In the genomic region with DNA sequence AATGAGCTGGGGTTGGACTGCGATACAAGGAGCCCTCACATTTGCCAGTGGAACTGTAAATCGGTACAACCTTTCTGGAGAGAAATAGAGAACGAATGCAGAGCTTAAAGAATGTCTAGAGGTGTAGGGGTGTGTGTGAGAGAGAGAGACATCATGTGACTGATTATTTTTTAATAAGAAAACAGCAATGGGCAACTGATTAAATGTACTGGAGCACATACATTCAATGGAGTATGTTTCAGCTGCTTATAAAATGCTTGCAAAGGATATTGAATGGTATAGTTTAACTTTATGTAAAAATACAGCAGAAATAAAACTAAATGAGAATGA, we compare ENCODE assay signal across 8 cellular contexts. TPM values are rescaled to one million over a fixed set of nuclear protein-coding genes. Genes with fewer than 3 reads are reported as not detected.
DNase-seq lines count a peak whose midpoint lies in the region; ATAC-seq and TF ChIP-seq lines count a peak whose summit lies in the region.

No MANE protein-coding gene starts in this region.

- H2BK15ac ChIP-seq in mesendoderm (replicated peaks; ENCODE audit: low read depth) = no peak overlapping the region

- peak overlapping the region; percentile 80 for H3K4me3 ChIP-seq in BLaER1
- H3K4me3 ChIP-seq in breast epithelium = peak overlapping the region; percentile 65 to 73 (median 69)
- H3K4me3 ChIP-seq in mesendoderm (ENCODE audit: low read length) = peak overlapping the region; percentile 57
- peak overlapping the region; percentile 53 to 55 for H3K4me3 ChIP-seq in aorta (ENCODE audit: low read length in 2 of 2)

- no CpG with 5 or more reads among the region's 3 CpGs for WGBS in mesendoderm (ENCODE audit: extremely low coverage, insufficient coverage, low lambda C conversion rate)
- WGBS in aorta, 2 donors = 0 to 1% methylated on average over 3 of the region's 3 CpGs

- H3K27ac ChIP-seq in BLaER1 (peak overlapping the region; percentile 63; the same call in 1 of the 2 replicates), breast epithelium (peak overlapping the region; percentile 94), mesendoderm (ENCODE audit: low read depth, low read length) (no peak overlapping the region), aorta (ENCODE audit: low read depth in 1 of 2, low read length in 2 of 2) (peak overlapping the region in 1 of 2 donors; percentile 46)

- H3K4me1 ChIP-seq in BLaER1 = peaks cover 6% of the 10 kb centered on the region; the same call in 1 of the 2 replicates
- no peaks in the 10 kb centered on the region for H3K4me1 ChIP-seq in breast epithelium
- H3K4me1 ChIP-seq in mesendoderm (ENCODE audit: control insufficient read depth, low read depth, low read length) = peaks cover 2% of the 10 kb centered on the region
- no peaks in the 10 kb centered on the region for H3K4me1 ChIP-seq in aorta (ENCODE audit: control insufficient read depth in 1 of 2, insufficient read depth in 2 of 2, low read length in 2 of 2)

- no peak overlapping the region for H3K23ac ChIP-seq in mesendoderm (ENCODE audit: low read length)

- no peak overlapping the region for H2BK5ac ChIP-seq in mesendoderm (ENCODE audit: low read length)

- peak overlapping the region; percentile 94 for H3K18ac ChIP-seq in mesendoderm (ENCODE audit: low read length)

- intact Hi-C loops in breast epithelium (cut with DNase I; ENCODE audit: low total_unique reads) (no loop called here), aorta (cut with DNase I) (loop anchor here in 1 of 2 donors (10.0 kb wide), 1 partner anchor 198 kb away; a partner anchor contains a TSS)

- H3K9ac ChIP-seq in BLaER1 = peak overlapping the region; percentile 71
- peak overlapping the region; percentile 81 for H3K9ac ChIP-seq in mesendoderm (ENCODE audit: low read length)

- H3K36me3 ChIP-seq in BLaER1 (no peaks in the 10 kb centered on the region), breast epithelium (no peaks in the 10 kb centered on the region), mesendoderm (ENCODE audit: control insufficient read depth, insufficient read depth, low read length) (no peaks in the 10 kb centered on the region), aorta (ENCODE audit: control insufficient read depth in 1 of 2, insufficient read depth in 2 of 2, low read length in 1 of 2) (no peaks in the 10 kb centered on the region)

- no peaks in the 10 kb centered on the region for H3K79me2 ChIP-seq in mesendoderm (ENCODE audit: control insufficient read depth, insufficient read depth, low read length)

- H4K5ac ChIP-seq in mesendoderm (ENCODE audit: low read length) = no peak overlapping the region

- no peak for TF ChIP-seq POLR2A in breast epithelium (IDR thresholded peaks at IDR 0.05)

- H3K4me2 ChIP-seq in BLaER1 (peak overlapping the region; percentile 88), mesendoderm (ENCODE audit: low read length) (peak overlapping the region; percentile 61)

- H3K4ac ChIP-seq in mesendoderm (ENCODE audit: low read depth, low read length) = no peak overlapping the region

- ATAC-seq in GM19397 (IDR thresholded peaks at IDR 0.05; ENCODE audit: unreplicated experiment) (peak; percentile 31), HG03457 (IDR thresholded peaks at IDR 0.05; ENCODE audit: unreplicated experiment) (peak; percentile 18), aorta (ENCODE audit: low FRiP score) (no peak)

- no peaks in the 10 kb centered on the region for H3K9me3 ChIP-seq in BLaER1
- H3K9me3 ChIP-seq in breast epithelium = no peaks in the 10 kb centered on the region
- no peaks in the 10 kb centered on the region for H3K9me3 ChIP-seq in aorta (ENCODE audit: control insufficient read depth, low read length)

- TF ChIP-seq CTCF in breast epithelium (IDR thresholded peaks at IDR 0.05) = no peak

- H3K27me3 ChIP-seq in BLaER1 (peaks cover 20% of the 10 kb centered on the region), breast epithelium (no peaks in the 10 kb centered on the region), mesendoderm (ENCODE audit: insufficient read depth, low read length, poor library complexity) (no peaks in the 10 kb centered on the region), aorta (ENCODE audit: control insufficient read depth in 1 of 2, insufficient read depth in 2 of 2, low read length in 1 of 2) (no peaks in the 10 kb centered on the region)

- no peak overlapping the region for H2BK120ac ChIP-seq in mesendoderm (ENCODE audit: low read depth, low read length)

- no peak for DNase-seq in breast epithelium (ENCODE audit: low spot score in 2 of 2)
- DNase-seq in mesendoderm = no peak
- no peak for DNase-seq in aorta
- no peak for DNase-seq in stimulated activated naive CD4-positive, alpha-beta T cell (lab: John Stamatoyannopoulos, UW)
- DNase-seq in HT-29 (ENCODE audit: low spot score) = no peak

- H2AK5ac ChIP-seq in mesendoderm (ENCODE audit: low read length) = no peak overlapping the region

- H3K56ac ChIP-seq in mesendoderm (ENCODE audit: low read length) = peak overlapping the region; percentile 91

- no peaks in the 10 kb centered on the region for H4K20me1 ChIP-seq in BLaER1

- no peaks in the 10 kb centered on the region for H3K79me1 ChIP-seq in mesendoderm (ENCODE audit: low read length)

- no peak overlapping the region for H4K8ac ChIP-seq in mesendoderm (ENCODE audit: low read depth, low read length)

RNA-seq across cellular contexts. Expression of a gene that starts 0.4 kb away (rescaled TPM):
- total RNA-seq in breast epithelium (1 to 10 TPM in 2 of 3 donors, under 1 TPM in 1; 0.33 to 3.4 (median 2.3) TPM), aorta (1 to 10 TPM; 1.1 TPM)
- 1.1 TPM for polyA plus RNA-seq in mesendoderm (2013, experiment 1 of 2)
- 0.99 TPM for polyA plus RNA-seq in mesendoderm (2013, experiment 2 of 2)
- polyA plus RNA-seq in aorta = under 1 TPM in 1 of 2 donors, not detected in 1; 0.79 TPM
- 0.56 and 1.7 TPM in 2 replicates for total RNA-seq in HT-29 (2014; rRNA removed; shearing (Covaris generic))
